Comparison of ENCODE assay signal across 8 cellular contexts in the genomic region with DNA sequence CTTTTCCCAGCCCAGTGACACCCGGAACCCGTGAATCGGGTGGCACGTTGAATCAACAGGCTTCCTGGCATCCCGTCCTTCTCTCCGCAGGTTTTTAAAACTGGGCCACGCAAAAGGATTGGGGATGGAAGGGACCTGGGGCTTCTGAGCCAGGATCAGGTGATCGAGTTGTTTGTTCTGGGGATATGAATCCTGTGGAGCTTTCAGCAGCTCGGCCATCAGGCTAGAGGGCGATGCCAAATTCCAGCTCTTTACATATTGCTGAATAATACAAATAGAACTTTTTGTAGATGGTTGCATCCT. TPM values are rescaled to one million over a fixed set of nuclear protein-coding genes. Genes with fewer than 3 reads are reported as not detected.
A peak's percentile ranks its signal among the peaks of the same experiment; 100 is the strongest.
DNase-seq lines count a peak whose midpoint lies in the region; ATAC-seq and TF ChIP-seq lines count a peak whose summit lies in the region.

No MANE protein-coding gene starts in this region.

- TF ChIP-seq CTCF in WTC11 (IDR thresholded peaks at IDR 0.05) (no peak), stomach (IDR thresholded peaks at IDR 0.05) (no peak), GM10266 (IDR thresholded peaks at IDR 0.05; ENCODE audit: control insufficient read depth, insufficient read depth, low read depth, missing control alignments) (no peak)

- 0 out of 2 replicates have a peak, but pooled peaks cover 3% of the 10 kb centered on the region for H3K27me3 Mint-ChIP-seq in WTC11 (ENCODE audit: low read depth)

- 0 out of 2 replicates have a peak, but pooled peaks cover 2% of the 10 kb centered on the region for H3K36me3 ChIP-seq in iPS DF 6.9 (ENCODE audit: control insufficient read depth, insufficient read depth, low read length)
- H3K36me3 ChIP-seq in stomach: peaks cover 9 to 48% (median 38%) of the 10 kb centered on the region in 4 donors

- DNase-seq in NCI-H1092 treated with DMSO at 0.1 percent for 48 hours (lab: John Stamatoyannopoulos, UW): peak; percentile 48
- DNase-seq in NCI-H1092 (lab: John Stamatoyannopoulos, UW): no peak
- no peak for DNase-seq in WTC11 (ENCODE audit: low spot score)
- no peak for DNase-seq in iPS DF 6.9 (ENCODE audit: low read depth, low spot score)
- no peak for DNase-seq in stomach
- no peak for DNase-seq in GM10266 (ENCODE audit: extremely low spot score)
- no peak for DNase-seq in activated gamma-delta T cell treated with Interleukin-2 at 50 U/mL for 16 hours

- WGBS in iPS DF 6.9 (ENCODE audit: insufficient coverage, insufficient read length): no CpG with 5 or more reads among the region's 10 CpGs
- 0 to 1% (median 0%) methylated on average over 6 to 10 of the region's 10 CpGs for WGBS in stomach, 5 donors

- H3K4me1 ChIP-seq in iPS DF 6.9 (ENCODE audit: control insufficient read depth, insufficient read depth, low read length) (no peaks in the 10 kb centered on the region), stomach (peaks cover 22 to 63% (median 52%) of the 10 kb centered on the region in 4 donors)

- POLR2A ChIA-PET in WTC11 (lab: Charles Lee): interaction anchor here (1.0 to 2.5 kb wide), 4 partner anchors 16 to 65 kb away, joined by 4 to 13 read pairs (median 8); a partner anchor contains a TSS

- TF ChIP-seq POLR2A in stomach (IDR thresholded peaks at IDR 0.05): no peak

- H3K27ac ChIP-seq in iPS DF 6.9 (ENCODE audit: low read length) (no peak overlapping the region), stomach (peak overlapping the region; percentile 93 to 99 (median 98))

- ATAC-seq in WTC11 (no peak; the same call in 1 of the 2 replicates), HG02678 (IDR thresholded peaks at IDR 0.05; ENCODE audit: unreplicated experiment) (no peak)

- H3K9me3 ChIP-seq in iPS DF 6.9 (ENCODE audit: control insufficient read depth, insufficient read depth, low read length) (no peaks in the 10 kb centered on the region), stomach (no peaks in the 10 kb centered on the region)

- peaks cover 21% of the 10 kb centered on the region for H3K9me3 Mint-ChIP-seq in WTC11

- CTCF ChIA-PET in WTC11 (lab: Charles Lee): interaction anchor here (1.0 to 3.5 kb wide), 6 partner anchors 16 to 101 kb away, joined by 3 to 38 read pairs (median 8); a partner anchor contains a TSS

- peaks cover 20% of the 10 kb centered on the region for H3K4me1 Mint-ChIP-seq in WTC11

- TF ChIP-seq EP300 in stomach (IDR thresholded peaks at IDR 0.05): no peak

- no peaks in the 10 kb centered on the region for H3K27me3 ChIP-seq in iPS DF 6.9 (ENCODE audit: control insufficient read depth, insufficient read depth, low read length)
- no peaks in the 10 kb centered on the region for H3K27me3 ChIP-seq in stomach

- peak overlapping the region; percentile 100 for H3K27ac Mint-ChIP-seq in WTC11

- intact Hi-C loops in stomach (cut with DNase I; ENCODE audit: low total_unique reads): no loop called here

- H3K4me3 ChIP-seq in iPS DF 6.9 (ENCODE audit: low read length): peak overlapping the region; percentile 68
- H3K4me3 ChIP-seq in stomach: peak overlapping the region; percentile 75 to 90 (median 84)

- H3K36me3 Mint-ChIP-seq in WTC11: peaks cover 44% of the 10 kb centered on the region

- H3K4me3 Mint-ChIP-seq in WTC11: peak overlapping the region; percentile 99

TF ChIP-seq in WTC11, 78 proteins besides CTCF, POLR2A, EP300 and RAD21:
- TF ChIP-seq ESRRA (CRISPR knock-in tag; IDR thresholded peaks at IDR 0.05; ENCODE audit: borderline replicate concordance) (no peak), MYBL2 (CRISPR knock-in tag; IDR thresholded peaks at IDR 0.05) (0 out of 2 replicates have a peak, but pooled peaks have one; percentile 22), ETV6 (CRISPR knock-in tag; IDR thresholded peaks at IDR 0.05) (no peak)
- TF ChIP-seq, protein P1, sequence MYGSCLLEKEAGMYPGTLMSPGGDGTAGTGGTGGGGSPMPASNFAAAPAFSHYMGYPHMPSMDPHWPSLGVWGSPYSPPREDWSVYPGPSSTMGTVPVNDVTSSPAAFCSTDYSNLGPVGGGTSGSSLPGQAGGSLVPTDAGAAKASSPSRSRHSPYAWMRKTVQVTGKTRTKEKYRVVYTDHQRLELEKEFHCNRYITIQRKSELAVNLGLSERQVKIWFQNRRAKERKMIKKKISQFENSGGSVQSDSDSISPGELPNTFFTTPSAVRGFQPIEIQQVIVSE (CRISPR knock-in tag; IDR thresholded peaks at IDR 0.05; ENCODE audit: borderline replicate concordance): no peak

RNA-seq across cellular contexts. Expression of a gene that starts 0.5 kb away (rescaled TPM):
- total RNA-seq in WTC11 (2021) (49.1 to 61.3 TPM (median 54.5 TPM) in 3 replicates), stomach (100 to 1,000 TPM in 1 of 5 donors, 10 to 100 TPM in 4; 46.0 to 135 (median 89.2) TPM)
- polyA plus RNA-seq in stomach: 10 to 100 TPM; 16.9 to 19.1 (median 17.7) TPM

RNA-seq across cellular contexts. Expression of a gene that starts 0.8 kb away (rescaled TPM):
- total RNA-seq in WTC11 (2021) (44.4 to 49.4 TPM (median 45.9 TPM) in 3 replicates), stomach (10 to 100 TPM; 43.7 to 88.1 (median 49.0) TPM)
- 10 to 100 TPM; 38.7 to 45.1 (median 40.8) TPM for polyA plus RNA-seq in stomach

RNA-seq across cellular contexts. Expression of a gene that starts 17.5 kb away (rescaled TPM):
- total RNA-seq in WTC11 (2021): 111 to 139 TPM (median 116 TPM) in 3 replicates
- total RNA-seq in stomach: 100 to 1,000 TPM in 4 of 5 donors, 10 to 100 TPM in 1; 62.4 to 221 (median 194) TPM
- 10 to 100 TPM in 2 of 3 donors, 1 to 10 TPM in 1; 9.9 to 13.3 (median 12.2) TPM for polyA plus RNA-seq in stomach

RNA-seq across cellular contexts. Expression of a gene that starts 48.5 kb away (rescaled TPM):
- 23.7 to 28.0 TPM (median 25.6 TPM) in 3 replicates for total RNA-seq in WTC11 (2021)
- 10 to 100 TPM in 3 of 5 donors, 1 to 10 TPM in 2; 9.3 to 36.2 (median 11.6) TPM for total RNA-seq in stomach
- 1 to 10 TPM in 2 of 3 donors, under 1 TPM in 1; 0.31 to 2.3 (median 1.2) TPM for polyA plus RNA-seq in stomach

RNA-seq across cellular contexts. Expression of a gene that starts 49.2 kb away (rescaled TPM):
- total RNA-seq in WTC11 (2021): 28.4 to 33.9 TPM (median 31.7 TPM) in 3 replicates
- 1 to 10 TPM in 1 of 5 donors, under 1 TPM in 2, not detected in 2; 0.14 to 5.3 (median 0.92) TPM for total RNA-seq in stomach
- polyA plus RNA-seq in stomach: 1 to 10 TPM; 2.3 to 5.8 (median 2.6) TPM
